1 cellular context compared by ENCODE assay signal in genomic region chr17:50883850-50884291, GRCh38.
TF ChIP-seq lines count a peak whose summit lies in the region.

No MANE protein-coding gene starts in this region.

TF ChIP-seq in GM12878, 131 proteins besides CTCF, POLR2A, EP300 and RAD21:
- no peak for TF ChIP-seq POLR2AphosphoS5 (IDR thresholded peaks at IDR 0.05; ENCODE audit: low read length)
- TF ChIP-seq, protein P1, sequence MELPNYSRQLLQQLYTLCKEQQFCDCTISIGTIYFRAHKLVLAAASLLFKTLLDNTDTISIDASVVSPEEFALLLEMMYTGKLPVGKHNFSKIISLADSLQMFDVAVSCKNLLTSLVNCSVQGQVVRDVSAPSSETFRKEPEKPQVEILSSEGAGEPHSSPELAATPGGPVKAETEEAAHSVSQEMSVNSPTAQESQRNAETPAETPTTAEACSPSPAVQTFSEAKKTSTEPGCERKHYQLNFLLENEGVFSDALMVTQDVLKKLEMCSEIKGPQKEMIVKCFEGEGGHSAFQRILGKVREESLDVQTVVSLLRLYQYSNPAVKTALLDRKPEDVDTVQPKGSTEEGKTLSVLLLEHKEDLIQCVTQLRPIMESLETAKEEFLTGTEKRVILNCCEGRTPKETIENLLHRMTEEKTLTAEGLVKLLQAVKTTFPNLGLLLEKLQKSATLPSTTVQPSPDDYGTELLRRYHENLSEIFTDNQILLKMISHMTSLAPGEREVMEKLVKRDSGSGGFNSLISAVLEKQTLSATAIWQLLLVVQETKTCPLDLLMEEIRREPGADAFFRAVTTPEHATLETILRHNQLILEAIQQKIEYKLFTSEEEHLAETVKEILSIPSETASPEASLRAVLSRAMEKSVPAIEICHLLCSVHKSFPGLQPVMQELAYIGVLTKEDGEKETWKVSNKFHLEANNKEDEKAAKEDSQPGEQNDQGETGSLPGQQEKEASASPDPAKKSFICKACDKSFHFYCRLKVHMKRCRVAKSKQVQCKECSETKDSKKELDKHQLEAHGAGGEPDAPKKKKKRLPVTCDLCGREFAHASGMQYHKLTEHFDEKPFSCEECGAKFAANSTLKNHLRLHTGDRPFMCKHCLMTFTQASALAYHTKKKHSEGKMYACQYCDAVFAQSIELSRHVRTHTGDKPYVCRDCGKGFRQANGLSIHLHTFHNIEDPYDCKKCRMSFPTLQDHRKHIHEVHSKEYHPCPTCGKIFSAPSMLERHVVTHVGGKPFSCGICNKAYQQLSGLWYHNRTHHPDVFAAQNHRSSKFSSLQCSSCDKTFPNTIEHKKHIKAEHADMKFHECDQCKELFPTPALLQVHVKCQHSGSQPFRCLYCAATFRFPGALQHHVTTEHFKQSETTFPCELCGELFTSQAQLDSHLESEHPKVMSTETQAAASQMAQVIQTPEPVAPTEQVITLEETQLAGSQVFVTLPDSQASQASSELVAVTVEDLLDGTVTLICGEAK (IDR thresholded peaks at IDR 0.05; ENCODE audit: borderline replicate concordance): no peak
- no peak for TF ChIP-seq TARDBP (IDR thresholded peaks at IDR 0.05; ENCODE audit: borderline replicate concordance)
- TF ChIP-seq ZNF274 (IDR thresholded peaks at IDR 0.05; ENCODE audit: insufficient read depth, insufficient read length): no peak
- no peak for TF ChIP-seq POLR2AphosphoS2 (IDR thresholded peaks at IDR 0.05; ENCODE audit: low read depth, low read length)
- TF ChIP-seq SPI1 (IDR thresholded peaks at IDR 0.05; ENCODE audit: borderline replicate concordance, insufficient read depth, low read depth, low read length): no peak
